Comparison of ENCODE assay signal across 1 cellular context in the genomic region with DNA sequence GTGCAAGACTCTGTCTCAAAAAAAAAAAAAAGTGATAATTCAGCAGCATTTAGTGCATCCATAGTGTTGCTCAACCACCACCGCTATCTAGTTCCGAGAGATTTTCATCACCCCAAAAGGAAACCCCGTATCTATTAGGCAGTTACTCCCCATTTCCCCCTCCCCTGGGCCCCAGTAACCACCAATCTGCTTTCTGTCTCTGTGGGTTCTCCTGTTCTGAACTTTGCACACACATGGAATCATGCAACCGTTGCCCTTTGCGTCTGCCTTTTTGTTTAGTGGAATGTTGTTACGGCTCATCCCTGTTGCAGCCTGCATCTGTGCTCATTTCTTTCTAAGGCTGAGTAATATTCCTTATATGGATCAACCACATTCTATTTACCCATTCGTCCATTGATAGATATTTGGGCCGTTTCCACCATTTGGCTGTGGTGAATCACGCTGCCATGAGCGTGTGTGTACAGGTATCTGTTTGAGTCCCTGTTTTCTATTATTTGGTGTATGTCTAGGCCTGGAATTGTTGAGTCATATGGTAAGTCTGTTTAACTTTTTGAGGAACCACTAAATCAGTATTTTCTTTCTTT.
TF ChIP-seq lines count a peak whose summit lies in the region.

No MANE protein-coding gene starts in this region.

TF ChIP-seq in GM12878, 131 proteins besides CTCF, POLR2A, EP300 and RAD21 (continued from another document):
- TF ChIP-seq PAX5 (IDR thresholded peaks at IDR 0.05; ENCODE audit: borderline replicate concordance, low read depth, low read length) (peak; percentile 85), YY1 (IDR thresholded peaks at IDR 0.05; ENCODE audit: low read depth, low read length) (peak; percentile 43; the same call in 1 of the 2 replicates), GATAD2B (conservative IDR thresholded peaks at IDR 0.05; ENCODE audit: low read depth) (no peak; the same call in 1 of the 2 replicates), BACH1 (IDR thresholded peaks at IDR 0.05; ENCODE audit: borderline replicate concordance) (no peak; the same call in 1 of the 2 replicates), SMC3 (IDR thresholded peaks at IDR 0.05; ENCODE audit: borderline replicate concordance, low read length) (no peak; the same call in 1 of the 2 replicates), SMAD5 (IDR thresholded peaks at IDR 0.05; ENCODE audit: low read depth) (no peak), MEF2A (IDR thresholded peaks at IDR 0.05; ENCODE audit: insufficient read depth, low read depth, low read length) (peak; percentile 86), STAT1 (conservative IDR thresholded peaks at IDR 0.05) (no peak)
- TF ChIP-seq, protein P1, sequence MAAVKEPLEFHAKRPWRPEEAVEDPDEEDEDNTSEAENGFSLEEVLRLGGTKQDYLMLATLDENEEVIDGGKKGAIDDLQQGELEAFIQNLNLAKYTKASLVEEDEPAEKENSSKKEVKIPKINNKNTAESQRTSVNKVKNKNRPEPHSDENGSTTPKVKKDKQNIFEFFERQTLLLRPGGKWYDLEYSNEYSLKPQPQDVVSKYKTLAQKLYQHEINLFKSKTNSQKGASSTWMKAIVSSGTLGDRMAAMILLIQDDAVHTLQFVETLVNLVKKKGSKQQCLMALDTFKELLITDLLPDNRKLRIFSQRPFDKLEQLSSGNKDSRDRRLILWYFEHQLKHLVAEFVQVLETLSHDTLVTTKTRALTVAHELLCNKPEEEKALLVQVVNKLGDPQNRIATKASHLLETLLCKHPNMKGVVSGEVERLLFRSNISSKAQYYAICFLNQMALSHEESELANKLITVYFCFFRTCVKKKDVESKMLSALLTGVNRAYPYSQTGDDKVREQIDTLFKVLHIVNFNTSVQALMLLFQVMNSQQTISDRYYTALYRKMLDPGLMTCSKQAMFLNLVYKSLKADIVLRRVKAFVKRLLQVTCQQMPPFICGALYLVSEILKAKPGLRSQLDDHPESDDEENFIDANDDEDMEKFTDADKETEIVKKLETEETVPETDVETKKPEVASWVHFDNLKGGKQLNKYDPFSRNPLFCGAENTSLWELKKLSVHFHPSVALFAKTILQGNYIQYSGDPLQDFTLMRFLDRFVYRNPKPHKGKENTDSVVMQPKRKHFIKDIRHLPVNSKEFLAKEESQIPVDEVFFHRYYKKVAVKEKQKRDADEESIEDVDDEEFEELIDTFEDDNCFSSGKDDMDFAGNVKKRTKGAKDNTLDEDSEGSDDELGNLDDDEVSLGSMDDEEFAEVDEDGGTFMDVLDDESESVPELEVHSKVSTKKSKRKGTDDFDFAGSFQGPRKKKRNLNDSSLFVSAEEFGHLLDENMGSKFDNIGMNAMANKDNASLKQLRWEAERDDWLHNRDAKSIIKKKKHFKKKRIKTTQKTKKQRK (IDR thresholded peaks at IDR 0.05; ENCODE audit: low read depth, low read length), result no peak
